In the genomic region with DNA sequence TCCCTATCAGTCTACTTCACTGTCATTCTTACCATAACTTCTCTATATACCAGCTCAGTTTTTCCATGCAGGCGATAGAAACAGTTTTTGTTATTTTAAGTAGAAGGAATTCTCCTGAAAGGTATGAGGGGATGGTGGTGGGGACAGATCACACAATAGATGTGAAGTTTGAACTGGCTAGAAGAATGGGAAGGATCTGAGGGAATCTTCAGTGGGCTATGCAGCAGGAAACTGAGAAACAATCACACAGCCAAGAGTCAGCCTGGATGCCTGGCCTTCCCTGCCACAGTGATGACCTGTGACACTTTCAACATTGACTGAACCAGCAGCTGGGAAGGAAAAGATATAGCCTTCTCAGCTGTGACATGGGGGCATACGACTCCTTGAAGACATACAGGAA, we compare ENCODE assay signal across 25 cellular contexts.
"Had no signal": no experiment of that assay in that cellular context is flagged by ENCODE, and none has a peak within 500 bp of the region (broad histone marks: within the 10 kb centered on the region; RNA-seq: fewer than 3 reads in every experiment).

No MANE protein-coding gene starts in this region.

- DNase-seq: hippocampal formation; islet precursor cell; left ventricle myocardium inferior; midbrain; mucosa of descending colon; naive thymus-derived CD4-positive, alpha-beta T cell; nucleus accumbens; pancreas; posterior cingulate gyrus; retina; right cardiac atrium; small intestine; spleen; stimulated activated CD4-positive, alpha-beta T cell treated with anti-CD3 and anti-CD28 coated beads, Interleukin-4, amount 100 ng/mL, for 24 hours; stimulated activated naive CD4-positive, alpha-beta T cell; upper lobe of left lung had no signal

- H3K9me3 ChIP-seq: left ventricle myocardium inferior, mucosa of descending colon, pancreas, prostate gland, spleen, suprapubic skin, thoracic aorta, tibial nerve, upper lobe of left lung, vagina had no signal

- H3K36me3 ChIP-seq: left ventricle myocardium inferior, pancreas, prostate gland, spleen, suprapubic skin, thoracic aorta, tibial nerve, upper lobe of left lung, vagina had no signal

- H3K4me1 ChIP-seq: left ventricle myocardium inferior, pancreas, prostate gland, spleen, suprapubic skin, tibial nerve, upper lobe of left lung, vagina had no signal

- H3K4me3 ChIP-seq: left ventricle myocardium inferior, lung, mucosa of descending colon, pancreas, prostate gland, spleen, suprapubic skin, thoracic aorta, tibial nerve, upper lobe of left lung, vagina had no signal

- ATAC-seq: mucosa of descending colon; naive thymus-derived CD4-positive, alpha-beta T cell; natural killer cell treated with Interleukin-12 subunit alpha and Interleukin-12 subunit beta and Interleukin-15 and Interleukin-18, amount 100 ng/mL, for 72 hours; pancreas; right cardiac atrium; sciatic nerve; stimulated activated effector memory CD8-positive, alpha-beta T cell treated with anti-CD3 and anti-CD28 coated beads, Interleukin-12 subunit alpha, Interleukin-12 subunit beta, amount 100 ng/mL, for 72 hours had no signal

- H3K27me3 ChIP-seq: pancreas, spleen, suprapubic skin, tibial nerve, upper lobe of left lung, vagina had no signal

- H3K27ac ChIP-seq: left ventricle myocardium inferior, pancreas, prostate gland, spleen, suprapubic skin, tibial nerve, upper lobe of left lung, vagina had no signal
